Comparison of ENCODE assay signal across 6 cellular contexts in the genomic region with DNA sequence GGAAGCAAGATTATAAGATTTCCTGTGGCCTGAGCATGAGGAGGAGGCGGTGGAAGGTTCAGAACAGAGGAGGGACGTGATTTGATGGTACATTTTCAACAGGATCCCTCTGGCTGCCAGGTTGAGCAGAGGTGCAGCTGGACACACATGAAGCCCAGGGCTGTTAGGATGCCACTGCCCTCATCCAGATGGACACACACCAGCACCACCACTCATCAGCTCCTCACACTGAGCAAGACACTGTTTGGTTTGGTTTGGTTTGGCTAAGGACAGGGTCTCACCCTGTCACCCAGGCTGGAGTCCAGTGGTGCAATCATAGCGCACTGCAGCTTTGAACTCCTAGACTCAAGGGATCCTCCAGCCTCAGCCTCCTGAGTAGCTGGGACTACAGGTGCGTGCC.
"Had no signal": no experiment of that assay in that cellular context is flagged by ENCODE, and none has a peak within 500 bp of the region (broad histone marks: within the 10 kb centered on the region; RNA-seq: fewer than 3 reads in every experiment).

No MANE protein-coding gene starts in this region.

- H2AFZ ChIP-seq: GM23248 had no signal

- H3K4me3 ChIP-seq: GM23248 had no signal

- H3K9ac ChIP-seq: GM23248 had no signal

- H3K27ac ChIP-seq: GM23248, HL-60 had no signal

- DNase-seq: GM23248, GOT3, H9, HCEC 1CT had no signal

- ATAC-seq: HepG2 had no signal
